Comparison of ENCODE assay signal across 8 cellular contexts in the genomic region with DNA sequence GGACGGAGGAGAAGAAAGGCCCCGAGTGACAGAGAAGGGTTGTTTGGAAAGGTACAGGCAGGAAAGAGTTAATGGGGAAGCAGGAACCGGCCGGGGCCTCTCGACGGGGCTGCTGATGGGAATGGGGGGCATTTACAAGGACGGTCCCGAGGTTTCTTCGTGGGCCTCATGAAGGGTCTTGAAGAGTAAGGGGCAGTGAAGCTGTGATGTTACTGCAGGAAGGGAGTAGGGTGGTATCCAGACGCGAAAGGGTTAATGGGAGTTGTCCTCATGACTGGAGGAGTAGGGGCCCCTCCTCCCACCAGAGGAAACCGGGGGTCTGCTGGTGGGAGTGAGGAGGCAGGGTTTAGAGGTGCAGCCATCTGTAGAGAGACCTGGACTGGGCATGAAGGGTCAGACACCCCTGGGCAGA. TPM values are rescaled to one million over a fixed set of nuclear protein-coding genes. Genes with fewer than 3 reads are reported as not detected.
DNase-seq lines count a peak whose midpoint lies in the region; ATAC-seq and TF ChIP-seq lines count a peak whose summit lies in the region.

No MANE protein-coding gene starts in this region.

- H3K27ac Mint-ChIP-seq in activated CD4-positive, alpha-beta T cell treated with anti-CD3 and anti-CD28 coated beads, Interleukin-2, amount 10 ng/mL, durations not matched to agents 7 days and 5 days, result peak overlapping the region; percentile 93
- peak overlapping the region; percentile 82 for H3K27ac Mint-ChIP-seq in type B pancreatic cell

- H3K27ac ChIP-seq in brain microvascular endothelial cell, result no peak overlapping the region
- H3K27ac ChIP-seq in lower lobe of right lung, result peak overlapping the region; percentile 81

- H3K9me3 Mint-ChIP-seq in activated CD4-positive, alpha-beta T cell treated with anti-CD3 and anti-CD28 coated beads, Interleukin-2, amount 10 ng/mL, durations not matched to agents 7 days and 5 days, result no peaks in the 10 kb centered on the region
- no peaks in the 10 kb centered on the region for H3K9me3 Mint-ChIP-seq in type B pancreatic cell

- POLR2A ChIA-PET in activated CD4-positive, alpha-beta T cell treated with anti-CD3 and anti-CD28 coated beads, Interleukin-2, amount 10 ng/mL, durations not matched to agents 7 days and 5 days (lab: Charles Lee), result no interaction called here

- ATAC-seq in lower lobe of right lung, result no peak
- ATAC-seq in HG03045 (IDR thresholded peaks at IDR 0.05; ENCODE audit: unreplicated experiment), result no peak
- no peak for ATAC-seq in HG03520 (IDR thresholded peaks at IDR 0.05; ENCODE audit: unreplicated experiment)

- in situ Hi-C loops in brain microvascular endothelial cell (cut with HindIII; ENCODE audit: low pct_ligation_motif_present, low sequenced_read_pairs), result no loop called here

- H3K27me3 ChIP-seq in brain microvascular endothelial cell (replicated peaks) (no peaks in the 10 kb centered on the region), lower lobe of right lung (ENCODE audit: low read depth) (no peaks in the 10 kb centered on the region)

- peaks cover 16% of the 10 kb centered on the region for H3K4me1 ChIP-seq in lower lobe of right lung

- H3K4me3 ChIP-seq in brain microvascular endothelial cell (ENCODE audit: low read depth, low read length) (peak overlapping the region; percentile 86), lower lobe of right lung (peak overlapping the region; percentile 86)

- TF ChIP-seq CTCF in brain microvascular endothelial cell (IDR thresholded peaks at IDR 0.05; ENCODE audit: low read depth, low read length, missing control alignments) (no peak), lower lobe of right lung (IDR thresholded peaks at IDR 0.05) (no peak), type B pancreatic cell (conservative IDR thresholded peaks at IDR 0.05) (no peak)

- intact Hi-C loops in lower lobe of right lung (cut with DNase I), result no loop called here

- DNase-seq in activated CD4-positive, alpha-beta T cell treated with anti-CD3 and anti-CD28 coated beads, Interleukin-2, amount 10 ng/mL, durations not matched to agents 7 days and 5 days, result no peak
- no peak for DNase-seq in activated CD4-positive, alpha-beta T cell treated with anti-CD3 and anti-CD28 coated beads for 1 hour
- DNase-seq in brain microvascular endothelial cell (no peak), lower lobe of right lung (no peak), type B pancreatic cell (ENCODE audit: extremely low spot score, unreplicated experiment) (no peak), DMS153 (lab: John Stamatoyannopoulos, UW) (no peak)

- H3K9me3 ChIP-seq in lower lobe of right lung, result no peaks in the 10 kb centered on the region

- H3K36me3 Mint-ChIP-seq in activated CD4-positive, alpha-beta T cell treated with anti-CD3 and anti-CD28 coated beads, Interleukin-2, amount 10 ng/mL, durations not matched to agents 7 days and 5 days (ENCODE audit: low read depth), result no peaks in the 10 kb centered on the region
- no peaks in the 10 kb centered on the region for H3K36me3 Mint-ChIP-seq in type B pancreatic cell

- CTCF ChIA-PET in activated CD4-positive, alpha-beta T cell treated with anti-CD3 and anti-CD28 coated beads, Interleukin-2, amount 10 ng/mL, durations not matched to agents 7 days and 5 days (lab: Charles Lee), result interaction anchor here (1.2 kb wide), 1 partner anchor 8 kb away, joined by 7 read pairs; no protein-coding TSS in a partner anchor

- H3K4me3 Mint-ChIP-seq in activated CD4-positive, alpha-beta T cell treated with anti-CD3 and anti-CD28 coated beads, Interleukin-2, amount 10 ng/mL, durations not matched to agents 7 days and 5 days, result peak overlapping the region; percentile 96
- H3K4me3 Mint-ChIP-seq in type B pancreatic cell, result peak overlapping the region; percentile 91

- peaks cover 12% of the 10 kb centered on the region for H3K36me3 ChIP-seq in brain microvascular endothelial cell (replicated peaks)
- H3K36me3 ChIP-seq in lower lobe of right lung, result peaks cover 35% of the 10 kb centered on the region

- peaks cover 27% of the 10 kb centered on the region for H3K4me1 Mint-ChIP-seq in activated CD4-positive, alpha-beta T cell treated with anti-CD3 and anti-CD28 coated beads, Interleukin-2, amount 10 ng/mL, durations not matched to agents 7 days and 5 days
- H3K4me1 Mint-ChIP-seq in type B pancreatic cell (ENCODE audit: unreplicated experiment), result peaks cover 18% of the 10 kb centered on the region

- H3K27me3 Mint-ChIP-seq in activated CD4-positive, alpha-beta T cell treated with anti-CD3 and anti-CD28 coated beads, Interleukin-2, amount 10 ng/mL, durations not matched to agents 7 days and 5 days, result peaks cover 5% of the 10 kb centered on the region
- H3K27me3 Mint-ChIP-seq in type B pancreatic cell, result no peaks in the 10 kb centered on the region

RNA-seq across cellular contexts. Expression of gene PDK2, which starts 0.5 kb away (rescaled TPM):
- 10 to 100 TPM; 29.4 to 31.3 TPM for total RNA-seq in activated CD4-positive, alpha-beta T cell treated with anti-CD3 and anti-CD28 coated beads, Interleukin-2, amount 10 ng/mL, durations not matched to agents 7 days and 5 days
- 35.7 TPM for total RNA-seq in lower lobe of right lung
- 29.9 and 44.9 TPM in 2 replicates for total RNA-seq in type B pancreatic cell (ENCODE audit: low replicate concordance)

RNA-seq across cellular contexts. Expression of gene SAMD14, which starts 34.3 kb away (rescaled TPM):
- total RNA-seq in activated CD4-positive, alpha-beta T cell treated with anti-CD3 and anti-CD28 coated beads, Interleukin-2, amount 10 ng/mL, durations not matched to agents 7 days and 5 days, result under 1 TPM; 0.07 to 0.23 TPM
- total RNA-seq in lower lobe of right lung (9.2 TPM), type B pancreatic cell (ENCODE audit: low replicate concordance) (2.2 and 14.1 TPM in 2 replicates)

RNA-seq across cellular contexts. Expression of gene ITGA3, which starts 39.7 kb away (rescaled TPM):
- total RNA-seq in activated CD4-positive, alpha-beta T cell treated with anti-CD3 and anti-CD28 coated beads, Interleukin-2, amount 10 ng/mL, durations not matched to agents 7 days and 5 days, result 1 to 10 TPM; 5.8 to 7.9 TPM
- total RNA-seq in lower lobe of right lung, result 162 TPM
- total RNA-seq in type B pancreatic cell (ENCODE audit: low replicate concordance), result 20.3 and 27.3 TPM in 2 replicates

RNA-seq across cellular contexts. Expression of gene PPP1R9B, which starts 54.8 kb away (rescaled TPM):
- 100 to 1,000 TPM; 110 to 117 TPM for total RNA-seq in activated CD4-positive, alpha-beta T cell treated with anti-CD3 and anti-CD28 coated beads, Interleukin-2, amount 10 ng/mL, durations not matched to agents 7 days and 5 days
- total RNA-seq in lower lobe of right lung, result 92.6 TPM
- total RNA-seq in type B pancreatic cell (ENCODE audit: low replicate concordance), result 45.6 and 51.5 TPM in 2 replicates
